Comparison of ENCODE assay signal across 8 cellular contexts in the genomic region with DNA sequence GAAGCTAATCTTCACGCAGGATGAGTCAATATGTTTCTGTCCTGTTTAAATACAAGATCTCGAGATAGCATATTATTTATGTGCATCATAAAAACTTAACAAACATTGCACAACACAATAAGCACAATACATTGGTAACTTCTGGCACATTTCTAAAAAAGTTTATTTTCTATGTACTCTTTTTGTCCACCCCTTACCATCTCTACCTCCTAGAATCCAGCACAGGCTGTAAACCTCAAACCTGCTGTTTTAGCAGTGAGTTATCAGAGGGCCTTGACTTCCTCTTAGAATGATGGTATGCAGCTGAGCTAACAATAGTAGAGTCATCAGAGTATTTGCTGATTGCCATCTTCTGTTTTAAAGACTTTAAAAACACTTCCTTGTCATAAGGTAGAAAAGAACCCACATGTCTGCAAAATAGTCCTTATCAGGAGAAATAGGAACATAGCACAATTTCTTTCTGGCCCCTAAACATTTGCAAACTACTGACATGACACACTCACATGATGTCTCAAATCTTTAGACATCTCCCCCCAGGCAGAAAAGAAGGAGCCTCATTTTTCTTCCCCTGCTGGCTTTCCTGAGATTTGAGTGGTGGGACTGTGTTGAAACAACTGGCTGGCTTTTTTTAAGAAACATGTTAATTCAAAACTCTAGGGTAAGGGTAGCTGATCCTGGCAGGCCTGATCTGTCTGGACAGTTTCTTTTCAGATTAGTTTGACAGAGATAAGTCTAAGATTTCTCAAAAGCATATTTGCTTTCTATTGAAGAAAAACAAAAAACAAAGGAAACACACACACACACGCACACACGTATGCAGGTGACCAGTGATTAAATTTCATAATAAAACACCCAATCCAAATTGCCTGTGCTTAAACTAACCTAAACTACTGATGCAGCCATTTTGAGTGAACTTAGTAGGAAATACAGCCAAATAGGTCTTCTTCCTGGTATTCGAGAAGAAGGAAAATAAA. TPM values are rescaled to one million over a fixed set of nuclear protein-coding genes. Genes with fewer than 3 reads are reported as not detected.
DNase-seq lines count a peak whose midpoint lies in the region; ATAC-seq and TF ChIP-seq lines count a peak whose summit lies in the region.

No MANE protein-coding gene starts in this region.

- no peaks in the 10 kb centered on the region for H3K9me3 ChIP-seq in CD8-positive, alpha-beta memory T cell (ENCODE audit: low read length)

- no peak for DNase-seq in CD8-positive, alpha-beta memory T cell
- no peak for DNase-seq in activated T-helper 2 cell treated with anti-CD3 and anti-CD28 coated beads, Interferon-gamma antibody, Interleukin-2, Interleukin-4, amounts not matched to agents 10 μg/mL and 5 μg/mL and 100 μg/mL, durations not matched to agents 14 hours and 24 hours and 36 hours (ENCODE audit: low spot score)
- DNase-seq in nephron progenitor cell: no peak
- no peak for DNase-seq in COLO668 (lab: John Stamatoyannopoulos, UW; ENCODE audit: unreplicated experiment)
- no peak for DNase-seq in nucleus accumbens (lab: John Stamatoyannopoulos, UW)

- H2AFZ ChIP-seq in KMS-11 (ENCODE audit: low read depth): peak overlapping the region; percentile 7

- H3K36me3 Mint-ChIP-seq in CD8-positive, alpha-beta memory T cell: no peaks in the 10 kb centered on the region
- no peaks in the 10 kb centered on the region for H3K36me3 Mint-ChIP-seq in activated T-helper 2 cell treated with anti-CD3 and anti-CD28 coated beads, Interferon-gamma antibody, Interleukin-2, Interleukin-4, amounts not matched to agents 10 μg/mL and 5 μg/mL and 100 μg/mL, durations not matched to agents 14 hours and 24 hours and 36 hours (ENCODE audit: low read depth)
- no peaks in the 10 kb centered on the region for H3K36me3 Mint-ChIP-seq in nephron progenitor cell (ENCODE audit: low read depth)

- H3K4me2 ChIP-seq in KMS-11: peak overlapping the region; percentile 9; the same call in 1 of the 2 replicates

- no peak for ATAC-seq in GM18498 (IDR thresholded peaks at IDR 0.05; ENCODE audit: unreplicated experiment)
- ATAC-seq in GM21737 (IDR thresholded peaks at IDR 0.05; ENCODE audit: unreplicated experiment): no peak

- no peaks in the 10 kb centered on the region for H3K79me2 ChIP-seq in KMS-11 (ENCODE audit: insufficient read depth, low read depth)

- no peaks in the 10 kb centered on the region for H3K36me3 ChIP-seq in CD8-positive, alpha-beta memory T cell (ENCODE audit: insufficient read depth, low read length)
- no peaks in the 10 kb centered on the region for H3K36me3 ChIP-seq in KMS-11 (ENCODE audit: insufficient read depth)

- peaks cover 3% of the 10 kb centered on the region for H3K4me1 ChIP-seq in CD8-positive, alpha-beta memory T cell (ENCODE audit: insufficient read depth, low read length)
- H3K4me1 ChIP-seq in KMS-11 (ENCODE audit: low read depth, poor library complexity, severe bottlenecking): peaks cover 49% of the 10 kb centered on the region

- H3K9ac ChIP-seq in KMS-11: no peak overlapping the region

- peak overlapping the region in 5 of 8 donors; percentile 4 to 81 (median 63) for H3K27ac Mint-ChIP-seq in CD8-positive, alpha-beta memory T cell
- peak overlapping the region; percentile 87 for H3K27ac Mint-ChIP-seq in activated T-helper 2 cell treated with anti-CD3 and anti-CD28 coated beads, Interferon-gamma antibody, Interleukin-2, Interleukin-4, amounts not matched to agents 10 μg/mL and 5 μg/mL and 100 μg/mL, durations not matched to agents 14 hours and 24 hours and 36 hours
- peak overlapping the region; percentile 56 for H3K27ac Mint-ChIP-seq in nephron progenitor cell

- TF ChIP-seq CTCF in KMS-11 (conservative IDR thresholded peaks at IDR 0.05; ENCODE audit: low read depth, low read length): no peak
- no peak for TF ChIP-seq CTCF in nephron progenitor cell (IDR thresholded peaks at IDR 0.05)

- intact Hi-C loops in activated T-helper 2 cell treated with anti-CD3 and anti-CD28 coated beads, Interferon-gamma antibody, Interleukin-2, Interleukin-4, amounts not matched to agents 10 μg/mL and 5 μg/mL and 100 μg/mL, durations not matched to agents 14 hours and 24 hours and 36 hours (cut with micrococcal nuclease): loop anchor here (1.0 kb wide), 1 partner anchor 10 kb away; no protein-coding TSS in a partner anchor

- H3K9me3 Mint-ChIP-seq in CD8-positive, alpha-beta memory T cell: no peaks in the 10 kb centered on the region
- no peaks in the 10 kb centered on the region for H3K9me3 Mint-ChIP-seq in activated T-helper 2 cell treated with anti-CD3 and anti-CD28 coated beads, Interferon-gamma antibody, Interleukin-2, Interleukin-4, amounts not matched to agents 10 μg/mL and 5 μg/mL and 100 μg/mL, durations not matched to agents 14 hours and 24 hours and 36 hours
- H3K9me3 Mint-ChIP-seq in nephron progenitor cell: peaks cover 4% of the 10 kb centered on the region

- CTCF ChIA-PET in CD8-positive, alpha-beta memory T cell (lab: Charles Lee): interaction anchor here (0.8 kb wide), 1 partner anchor 16 kb away, joined by 3 read pairs; no protein-coding TSS in a partner anchor

- no peaks in the 10 kb centered on the region for H4K20me1 ChIP-seq in KMS-11 (ENCODE audit: insufficient read depth)

- H3K4me3 ChIP-seq in CD8-positive, alpha-beta memory T cell (ENCODE audit: low read length): no peak overlapping the region
- no peak overlapping the region for H3K4me3 ChIP-seq in KMS-11 (IDR thresholded peaks at IDR 0.05; ENCODE audit: insufficient read depth, low read depth, low read length)

- no peaks in the 10 kb centered on the region for H3K27me3 ChIP-seq in CD8-positive, alpha-beta memory T cell (ENCODE audit: insufficient read depth, low read length, poor library complexity, severe bottlenecking)
- H3K27me3 ChIP-seq in KMS-11 (ENCODE audit: insufficient read depth, low read depth): no peaks in the 10 kb centered on the region

- no peak overlapping the region for H3K4me3 Mint-ChIP-seq in CD8-positive, alpha-beta memory T cell
- no peak overlapping the region for H3K4me3 Mint-ChIP-seq in activated T-helper 2 cell treated with anti-CD3 and anti-CD28 coated beads, Interferon-gamma antibody, Interleukin-2, Interleukin-4, amounts not matched to agents 10 μg/mL and 5 μg/mL and 100 μg/mL, durations not matched to agents 14 hours and 24 hours and 36 hours (ENCODE audit: low read depth)
- H3K4me3 Mint-ChIP-seq in nephron progenitor cell: no peak overlapping the region

- H3K27me3 Mint-ChIP-seq in CD8-positive, alpha-beta memory T cell: peaks cover 0 to 15% of the 10 kb centered on the region in 2 donors
- H3K27me3 Mint-ChIP-seq in activated T-helper 2 cell treated with anti-CD3 and anti-CD28 coated beads, Interferon-gamma antibody, Interleukin-2, Interleukin-4, amounts not matched to agents 10 μg/mL and 5 μg/mL and 100 μg/mL, durations not matched to agents 14 hours and 24 hours and 36 hours (ENCODE audit: low read depth): no peaks in the 10 kb centered on the region
- H3K27me3 Mint-ChIP-seq in nephron progenitor cell (ENCODE audit: low read depth, poor library complexity): peaks cover 2% of the 10 kb centered on the region

- POLR2A ChIA-PET in CD8-positive, alpha-beta memory T cell (lab: Charles Lee): interaction anchor here (1.2 kb wide), 1 partner anchor 9 kb away, joined by 3 read pairs; no protein-coding TSS in a partner anchor

- no peak overlapping the region for H3K27ac ChIP-seq in CD8-positive, alpha-beta memory T cell (ENCODE audit: low read depth, low read length)
- H3K27ac ChIP-seq in KMS-11: 0 out of 2 replicates have a peak overlapping the region, but pooled peaks have one; percentile 1

- peaks cover 14 to 28% (median 27%) of the 10 kb centered on the region in 3 donors for H3K4me1 Mint-ChIP-seq in CD8-positive, alpha-beta memory T cell
- H3K4me1 Mint-ChIP-seq in activated T-helper 2 cell treated with anti-CD3 and anti-CD28 coated beads, Interferon-gamma antibody, Interleukin-2, Interleukin-4, amounts not matched to agents 10 μg/mL and 5 μg/mL and 100 μg/mL, durations not matched to agents 14 hours and 24 hours and 36 hours (ENCODE audit: low read depth): peaks cover 22% of the 10 kb centered on the region
- peaks cover 37% of the 10 kb centered on the region for H3K4me1 Mint-ChIP-seq in nephron progenitor cell

RNA-seq across cellular contexts. Expression of a gene that starts 10.3 kb away (rescaled TPM):
- 1 to 10 TPM; 3.7 to 4.0 TPM for total RNA-seq in CD8-positive, alpha-beta memory T cell
- 23.9 TPM for polyA plus RNA-seq in CD8-positive, alpha-beta memory T cell
- 34.3 and 35.2 TPM in 2 replicates for total RNA-seq in activated T-helper 2 cell treated with anti-CD3 and anti-CD28 coated beads, Interferon-gamma antibody, Interleukin-2, Interleukin-4, amounts not matched to agents 10 μg/mL and 5 μg/mL and 100 μg/mL, durations not matched to agents 14 hours and 24 hours and 36 hours
